ENCODE assay signal across 16 cellular contexts in genomic region chr18:78974115-78974740, GRCh38. TPM values are rescaled to one million over a fixed set of nuclear protein-coding genes. Genes with fewer than 3 reads are reported as not detected.
DNase-seq lines count a peak whose midpoint lies in the region; ATAC-seq, FAIRE-seq and TF ChIP-seq lines count a peak whose summit lies in the region.
"Had no signal": no experiment of that assay in that cellular context is flagged by ENCODE, and none has a peak within 500 bp of the region (broad histone marks: within the 10 kb centered on the region; RNA-seq: fewer than 3 reads in every experiment).

No MANE protein-coding gene starts in this region.

- H4K20me1 ChIP-seq in GM23338 (replicated peaks; ENCODE audit: insufficient read depth), result peaks cover 5% of the 10 kb centered on the region; the same call in 1 of the 2 replicates

- ATAC-seq in A549, result no peak
- ATAC-seq in GM23338, result peak; percentile 7
- ATAC-seq in HG02678 (IDR thresholded peaks at IDR 0.05; ENCODE audit: unreplicated experiment), result no peak
- ATAC-seq: left lobe of liver had no signal

- peaks cover 19% of the 10 kb centered on the region for H3K9me3 Mint-ChIP-seq in GM23338
- H3K9me3 Mint-ChIP-seq: activated naive CD4-positive, alpha-beta T cell treated with anti-CD3 and anti-CD28 coated beads, Interleukin-2, amount 50 U/mL, for 24 hours had no signal

- no peak for TF ChIP-seq EP300 in A549 (IDR thresholded peaks at IDR 0.05)

- no peaks in the 10 kb centered on the region for H3K4me1 ChIP-seq in A549
- H3K4me1 ChIP-seq in GM23338 (ENCODE audit: insufficient read depth), result peaks cover 44% of the 10 kb centered on the region
- peaks cover 21% of the 10 kb centered on the region for H3K4me1 ChIP-seq in ectodermal cell (ENCODE audit: control insufficient read depth, insufficient read depth, low read length)
- H3K4me1 ChIP-seq in mesodermal cell (ENCODE audit: control insufficient read depth, insufficient read depth, low read length, poor library complexity, severe bottlenecking), result peaks cover 5% of the 10 kb centered on the region
- H3K4me1 ChIP-seq: colonic mucosa had no signal

- peak overlapping the region; percentile 59; the same call in 1 of the 2 replicates for H2AFZ ChIP-seq in GM23338

- no peak for DNase-seq in A549 (ENCODE audit: low read depth in 1 of 2, low spot score in 1 of 2)
- peak; percentile 63 for DNase-seq in GM23338 (ENCODE audit: low spot score)
- no peak for DNase-seq in A172 (ENCODE audit: low spot score)
- DNase-seq in NOMO-1 treated with dmso at 0.1 percent for 144 hours (lab: John Stamatoyannopoulos, UW; ENCODE audit: unreplicated experiment), result no peak
- DNase-seq in stimulated activated CD4-positive, alpha-beta T cell treated with anti-CD3 and anti-CD28 coated beads, Interleukin-1b, Interleukin-23, amount 100 ng/mL, for 48 hours, result no peak
- DNase-seq: colonic mucosa, T-helper 9 cell had no signal

- POLR2A ChIA-PET in A549 (lab: Yijun Ruan, JAX), result no interaction called here

- 26% methylated on average over 24 of the region's 75 CpGs for WGBS in A549 (ENCODE audit: missing lambda C conversion rate)
- 1% methylated on average over 75 of the region's 75 CpGs for WGBS in ectodermal cell, 2 experiments
- 0 to 2% methylated on average over 58 to 62 of the region's 75 CpGs for WGBS in mesodermal cell (ENCODE audit: insufficient coverage in 2 of 2), 2 experiments

- H3K27me3 Mint-ChIP-seq in GM23338 (ENCODE audit: insufficient read depth, low read depth, poor library complexity), result peaks cover 83% of the 10 kb centered on the region

- peaks cover 39% of the 10 kb centered on the region for H3K4me1 Mint-ChIP-seq in GM23338

- H3K36me3 Mint-ChIP-seq in GM23338 (ENCODE audit: low read depth), result peaks cover 5% of the 10 kb centered on the region; the same call in 2 of the 3 replicates
- H3K36me3 Mint-ChIP-seq: activated naive CD4-positive, alpha-beta T cell treated with anti-CD3 and anti-CD28 coated beads, Interleukin-2, amount 50 U/mL, for 24 hours had no signal

- no peak for TF ChIP-seq POLR2A in A549 (IDR thresholded peaks at IDR 0.05; ENCODE audit: low read length)

- H3F3A ChIP-seq in GM23338 (replicated peaks; ENCODE audit: low read depth), result peaks cover 30% of the 10 kb centered on the region

- no peak overlapping the region; the same call in 2 of the 3 replicates for H3K4me3 Mint-ChIP-seq in GM23338

- no peak overlapping the region for H3K4me3 ChIP-seq in A549
- H3K4me3 ChIP-seq in GM23338, result peak overlapping the region; percentile 55
- peak overlapping the region; percentile 32 for H3K4me3 ChIP-seq in ectodermal cell (ENCODE audit: insufficient read depth, low read depth, low read length)
- peak overlapping the region; percentile 30 for H3K4me3 ChIP-seq in mesodermal cell (ENCODE audit: extremely low read depth, insufficient read depth, low read length, poor library complexity, severe bottlenecking)
- H3K4me3 ChIP-seq: colonic mucosa had no signal

- no peaks in the 10 kb centered on the region for H3K36me3 ChIP-seq in GM23338 (ENCODE audit: insufficient read depth)
- no peaks in the 10 kb centered on the region for H3K36me3 ChIP-seq in ectodermal cell (ENCODE audit: control insufficient read depth, insufficient read depth, low read length)
- no peaks in the 10 kb centered on the region for H3K36me3 ChIP-seq in mesodermal cell (ENCODE audit: control insufficient read depth, insufficient read depth, low read length)
- H3K36me3 ChIP-seq: colonic mucosa, neutrophil had no signal

- H3K27me3 ChIP-seq in GM23338 (ENCODE audit: insufficient read depth), result peaks cover 94% of the 10 kb centered on the region
- H3K27me3 ChIP-seq in ectodermal cell (ENCODE audit: control insufficient read depth, insufficient read depth, low read length, poor library complexity, severe bottlenecking), result peaks cover 87% of the 10 kb centered on the region

- H3K79me2 ChIP-seq in GM23338 (replicated peaks; ENCODE audit: insufficient read depth), result no peaks in the 10 kb centered on the region

- no peaks in the 10 kb centered on the region for H3K9me3 ChIP-seq in A549
- H3K9me3 ChIP-seq in ectodermal cell (ENCODE audit: control insufficient read depth, low read length), result no peaks in the 10 kb centered on the region
- H3K9me3 ChIP-seq in mesodermal cell (ENCODE audit: control insufficient read depth, low read length), result no peaks in the 10 kb centered on the region
- H3K9me3 ChIP-seq: colonic mucosa, neutrophil had no signal

- TF ChIP-seq CTCF in A549 (IDR thresholded peaks at IDR 0.05), result no peak
- TF ChIP-seq CTCF in GM23338 (conservative IDR thresholded peaks at IDR 0.05; ENCODE audit: low read depth in 2 of 2), result no peak

- no peak for TF ChIP-seq RAD21 in A549 (conservative IDR thresholded peaks at IDR 0.05 in 1 of 2, IDR thresholded peaks at IDR 0.05 in 1 of 2)

- no peak overlapping the region for H3K27ac Mint-ChIP-seq in GM23338
- H3K27ac Mint-ChIP-seq: activated naive CD4-positive, alpha-beta T cell treated with anti-CD3 and anti-CD28 coated beads, Interleukin-2, amount 50 U/mL, for 24 hours had no signal

- H3K4me2 ChIP-seq in A549 (peak overlapping the region; percentile 30; the same call in 2 of the 3 replicates), GM23338 (peak overlapping the region; percentile 82)

- no peak for FAIRE-seq in A549 (lab: Jason Lieb, UNC)
- FAIRE-seq: H54 had no signal

- CTCF ChIA-PET in A549 (lab: Yijun Ruan, JAX), result no interaction called here

- H3K27ac ChIP-seq in A549 (no peak overlapping the region), GM23338 (ENCODE audit: low read depth) (no peak overlapping the region), ectodermal cell (ENCODE audit: insufficient read depth, low read depth, low read length, poor library complexity, severe bottlenecking) (no peak overlapping the region), mesodermal cell (ENCODE audit: low read depth, low read length, severe bottlenecking) (no peak overlapping the region)
- H3K27ac ChIP-seq: colonic mucosa, neutrophil had no signal

- H3K9me2 ChIP-seq in GM23338 (ENCODE audit: insufficient read depth), result no peaks in the 10 kb centered on the region

TF ChIP-seq in A549, 52 proteins besides CTCF, POLR2A, EP300 and RAD21 (continues in another document):
- no peak for TF ChIP-seq RCOR1 (IDR thresholded peaks at IDR 0.05; ENCODE audit: low read depth, low read length)
- TF ChIP-seq NFE2L2 (conservative IDR thresholded peaks at IDR 0.05; ENCODE audit: low read length), result no peak
- no peak for TF ChIP-seq MAZ (IDR thresholded peaks at IDR 0.05; ENCODE audit: borderline replicate concordance, low read depth, low read length)
- TF ChIP-seq HOXB13 (CRISPR knock-in tag; IDR thresholded peaks at IDR 0.05; ENCODE audit: low read depth), result no peak
- TF ChIP-seq MYC (IDR thresholded peaks at IDR 0.05; ENCODE audit: borderline replicate concordance, low read length), result no peak
- no peak for TF ChIP-seq CHD2 (IDR thresholded peaks at IDR 0.05; ENCODE audit: low read length, partially characterized antibody)
- no peak for TF ChIP-seq KDM5A (IDR thresholded peaks at IDR 0.05)
- no peak for TF ChIP-seq USF2 (IDR thresholded peaks at IDR 0.05)

TF ChIP-seq in GM23338, 12 proteins besides CTCF, POLR2A, EP300 and RAD21:
- TF ChIP-seq EZH2phosphoT487 (IDR thresholded peaks at IDR 0.05; ENCODE audit: unreplicated experiment) (no peak), EZH2 (IDR thresholded peaks at IDR 0.05; ENCODE audit: low read depth, unreplicated experiment) (peak; percentile 77)

RNA-seq across cellular contexts. Expression of gene SALL3, which starts 5.4 kb away (rescaled TPM):
- polyA plus RNA-seq in A549 (2011; rRNA removed), result not detected in 2 replicates
- not detected in 2 replicates for polyA plus RNA-seq in A549 (2012; cell fraction: cytosol; rRNA removed)
- polyA plus RNA-seq in A549 (2012; cell fraction: nucleus; rRNA removed), result not detected in 2 replicates
- not detected in 3 replicates for polyA plus RNA-seq in A549 (2017; fragmentation: RNase III; extraction: RNeasy Plus Mini Kit Qiagen cat#74134 plus additional on column Dnase treatment)
- polyA minus RNA-seq in A549 (2011; rRNA and poly(A)+ RNA removed), result not detected in 2 replicates
- total RNA-seq in GM23338 (2014; rRNA removed; shearing (Covaris generic)), result 29.0 and 39.8 TPM in 2 replicates
- 11.0 and 16.9 TPM in 2 replicates for polyA plus RNA-seq in GM23338 (2016; fragmentation: Nextera tagmentation; extraction: Ambion mirVana)
- polyA plus RNA-seq in ectodermal cell (2013, experiment 1 of 4), result 13.2 TPM
- polyA plus RNA-seq in ectodermal cell (2013, experiment 2 of 4), result 30.6 TPM
- polyA plus RNA-seq in ectodermal cell (2013, experiment 3 of 4), result 19.5 TPM
- 24.8 TPM for polyA plus RNA-seq in ectodermal cell (2013, experiment 4 of 4)
- polyA plus RNA-seq in mesodermal cell (2013, experiment 1 of 2), result 6.9 TPM
- polyA plus RNA-seq in mesodermal cell (2013, experiment 2 of 2), result 7.2 TPM
- total RNA-seq in A172 (2014; rRNA removed; shearing (Covaris generic)), result not detected in 2 replicates
- total RNA-seq: left lobe of liver, RPMI7951 had no signal
- polyA plus RNA-seq: BJ had no signal

Comparison
In these comparisons a context has a peak if more than half of its experiments do, and no peak if none do; other contexts are left out.
1. RNA of gene SALL3, which starts 5.4 kb away (total RNA-seq): 29.0 to 39.8 TPM in GM23338; not detected in A172; every median in the first group is over 10 times any median in the second.